In the genomic region with DNA sequence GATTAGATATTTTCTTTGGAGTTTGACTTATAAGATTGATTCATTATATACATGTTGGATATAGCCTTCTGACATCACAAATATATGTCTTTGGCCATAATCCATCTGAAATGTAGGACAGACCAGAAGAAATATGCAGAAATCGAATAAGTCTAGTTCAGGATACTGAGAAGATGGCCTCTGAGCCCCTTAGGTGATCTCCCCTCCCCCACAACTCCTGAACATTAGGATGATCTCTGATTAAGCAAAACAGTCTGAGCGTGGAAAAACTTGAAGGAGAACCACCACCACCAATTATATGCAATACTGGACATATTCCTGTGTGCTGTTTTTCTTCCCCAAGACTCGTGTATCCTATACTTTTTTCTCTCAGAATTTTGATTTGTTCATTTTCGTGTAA, we compare ENCODE assay signal across 9 cellular contexts. TPM values are rescaled to one million over a fixed set of nuclear protein-coding genes. Genes with fewer than 3 reads are reported as not detected.
DNase-seq lines count a peak whose midpoint lies in the region; ATAC-seq, FAIRE-seq and TF ChIP-seq lines count a peak whose summit lies in the region.
"Had no signal": no experiment of that assay in that cellular context is flagged by ENCODE, and none has a peak within 500 bp of the region (broad histone marks: within the 10 kb centered on the region; RNA-seq: fewer than 3 reads in every experiment).

No MANE protein-coding gene starts in this region.

- peak overlapping the region; percentile 96 for H3K4me3 Mint-ChIP-seq in neural crest cell

- H3K36me3 Mint-ChIP-seq in neural crest cell (ENCODE audit: low read depth): peaks cover 6% of the 10 kb centered on the region

- H3K27ac Mint-ChIP-seq in neural crest cell (ENCODE audit: unreplicated experiment): no peak overlapping the region

- H3K4me1 Mint-ChIP-seq in neural crest cell: peaks cover 73% of the 10 kb centered on the region

- no peaks in the 10 kb centered on the region for H3K36me3 ChIP-seq in bronchial epithelial cell (ENCODE audit: control insufficient read depth, insufficient read depth, low read length)

- FAIRE-seq in D721Med (lab: Jason Lieb, UNC): peak; percentile 61
- no peak for FAIRE-seq in bronchial epithelial cell (lab: Jason Lieb, UNC)

- no peaks in the 10 kb centered on the region for H3K9me3 Mint-ChIP-seq in neural crest cell

- no peak for ATAC-seq in esophagus mucosa

- H3K27me3 ChIP-seq in bronchial epithelial cell (ENCODE audit: control insufficient read depth, insufficient read depth, low read length): no peaks in the 10 kb centered on the region

- H3K4me3 ChIP-seq in bronchial epithelial cell (ENCODE audit: low read depth, low read length): peak overlapping the region; percentile 0

- TF ChIP-seq CTCF in D721Med (IDR thresholded peaks at IDR 0.05; ENCODE audit: insufficient read depth, missing control alignments) (no peak), bronchial epithelial cell (IDR thresholded peaks at IDR 0.05; ENCODE audit: insufficient read depth, low read length, severe bottlenecking) (no peak), neural crest cell (conservative IDR thresholded peaks at IDR 0.05) (no peak)

- DNase-seq in D721Med (ENCODE audit: insufficient read length, low spot score) (no peak), LHCN-M2 (ENCODE audit: low read depth) (peak; percentile 29), bronchial epithelial cell (ENCODE audit: low read depth) (no peak), neural crest cell (ENCODE audit: low read depth, low spot score) (no peak), NCI-H2196 (lab: John Stamatoyannopoulos, UW; ENCODE audit: unreplicated experiment) (no peak), midbrain (lab: John Stamatoyannopoulos, UW) (no peak)
- DNase-seq in activated CD4-positive, CD25-positive, alpha-beta regulatory T cell treated with anti-CD3 and anti-CD28 coated beads, Interleukin-2, amount 50 U/mL, for 72 hours: no peak
- DNase-seq: NCI-H1694 had no signal

- H3K27me3 Mint-ChIP-seq in neural crest cell (ENCODE audit: low read depth): peaks cover 13% of the 10 kb centered on the region

RNA-seq across cellular contexts. Expression of gene SETD5, which starts 3.2 kb away (rescaled TPM):
- total RNA-seq in LHCN-M2 (2014; rRNA removed) (51.2 and 51.8 TPM in 2 replicates), bronchial epithelial cell (44.5 and 53.7 TPM in 2 replicates), neural crest cell (198 and 206 TPM in 2 replicates), esophagus mucosa (62.5 TPM)
- 28.9 TPM for polyA plus RNA-seq in LHCN-M2 (2012)

RNA-seq across cellular contexts. Expression of gene THUMPD3, which starts 37.8 kb away (rescaled TPM):
- total RNA-seq in LHCN-M2 (2014; rRNA removed) (46.8 and 55.0 TPM in 2 replicates), bronchial epithelial cell (68.2 and 74.5 TPM in 2 replicates), neural crest cell (56.9 and 61.0 TPM in 2 replicates), esophagus mucosa (29.1 TPM)
- polyA plus RNA-seq in LHCN-M2 (2012): 35.7 TPM
